ENCODE assay signal across 10 cellular contexts in the genomic region with DNA sequence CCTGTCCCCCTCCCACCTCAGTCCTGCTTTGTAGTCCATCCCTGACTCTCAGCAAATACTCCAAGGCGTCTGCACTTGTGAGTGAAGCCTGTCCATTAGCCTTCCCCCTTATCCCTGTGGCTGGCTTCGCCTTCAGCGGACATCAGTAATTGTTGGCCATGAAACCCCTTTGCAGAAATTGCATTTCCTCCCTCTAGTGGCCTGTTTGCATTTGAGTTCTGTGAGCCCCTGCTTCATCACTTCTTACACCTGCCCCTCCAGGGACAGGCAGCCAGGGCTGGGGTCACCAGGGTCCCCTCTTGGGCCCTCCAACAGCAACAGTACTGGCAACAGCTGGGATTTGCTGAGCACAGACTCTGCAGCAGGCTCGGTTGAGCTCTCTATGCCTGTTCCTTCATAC.
DNase-seq lines count a peak whose midpoint lies in the region; ATAC-seq and TF ChIP-seq lines count a peak whose summit lies in the region.
"Had no signal": no experiment of that assay in that cellular context is flagged by ENCODE, and none has a peak within 500 bp of the region (broad histone marks: within the 10 kb centered on the region; RNA-seq: fewer than 3 reads in every experiment).

No MANE protein-coding gene starts in this region.

- TF ChIP-seq CTCF in GM12874 (IDR thresholded peaks at IDR 0.05; ENCODE audit: insufficient read depth, low read depth, low read length) = 0 out of 2 replicates have a peak, but pooled peaks have one; percentile 9
- peak; percentile 29 for TF ChIP-seq CTCF in RWPE2 (IDR thresholded peaks at IDR 0.05; ENCODE audit: poor library complexity, severe bottlenecking)
- TF ChIP-seq CTCF in fibroblast of mammary gland (conservative IDR thresholded peaks at IDR 0.05; ENCODE audit: control insufficient read depth, insufficient read depth, low read depth, low read length) = peak; percentile 26

- H3K4me3 ChIP-seq in RWPE2 (ENCODE audit: severe bottlenecking) (no peak overlapping the region), fibroblast of mammary gland (ENCODE audit: control insufficient read depth, low read depth, low read length) (no peak overlapping the region), rectal smooth muscle tissue (ENCODE audit: low read length) (no peak overlapping the region)
- H3K4me3 ChIP-seq: ovary had no signal

- no peak for DNase-seq in RWPE2 (ENCODE audit: low spot score)
- DNase-seq in fibroblast of mammary gland (ENCODE audit: low read depth) = no peak
- DNase-seq in NCI-H2196 (lab: John Stamatoyannopoulos, UW; ENCODE audit: unreplicated experiment) = no peak
- no peak for DNase-seq in nucleus accumbens (lab: John Stamatoyannopoulos, UW)
- DNase-seq: activated naive CD4-positive, alpha-beta T cell treated with anti-CD3 and anti-CD28 coated beads, Interleukin-2, amount 50 U/mL, for 16 hours; left colon had no signal

- H3K4me1 ChIP-seq in RWPE2 (ENCODE audit: insufficient read depth, poor library complexity, severe bottlenecking) (no peaks in the 10 kb centered on the region), rectal smooth muscle tissue (ENCODE audit: control insufficient read depth, insufficient read depth, low read length) (peaks cover 5% of the 10 kb centered on the region)

- H3K27ac ChIP-seq in RWPE2 (ENCODE audit: poor library complexity, severe bottlenecking) = no peak overlapping the region
- peak overlapping the region; percentile 34 for H3K27ac ChIP-seq in rectal smooth muscle tissue (ENCODE audit: low read depth, low read length)
- H3K27ac ChIP-seq: ovary had no signal

- H3K36me3 ChIP-seq in RWPE2 (ENCODE audit: low read depth) = peaks cover 90% of the 10 kb centered on the region
- H3K36me3 ChIP-seq in rectal smooth muscle tissue (ENCODE audit: control insufficient read depth, insufficient read depth, low read length) = no peaks in the 10 kb centered on the region
- H3K36me3 ChIP-seq: ovary had no signal

- no peak for ATAC-seq in RWPE2 (ENCODE audit: low read depth)
- ATAC-seq in HG02763 (IDR thresholded peaks at IDR 0.05; ENCODE audit: unreplicated experiment) = no peak
- ATAC-seq: left colon had no signal

- no peak overlapping the region for H3K9ac ChIP-seq in rectal smooth muscle tissue (ENCODE audit: low read length)

- H3K27me3 ChIP-seq in RWPE2 (ENCODE audit: insufficient read depth, poor library complexity, severe bottlenecking) (no peaks in the 10 kb centered on the region), rectal smooth muscle tissue (ENCODE audit: control insufficient read depth, insufficient read depth, low read length) (no peaks in the 10 kb centered on the region)
- H3K27me3 ChIP-seq: ovary had no signal

- H3K9me3 ChIP-seq in RWPE2 (ENCODE audit: severe bottlenecking) = no peaks in the 10 kb centered on the region
- H3K9me3 ChIP-seq: ovary had no signal
